25 cellular contexts compared by ENCODE assay signal in the genomic region with DNA sequence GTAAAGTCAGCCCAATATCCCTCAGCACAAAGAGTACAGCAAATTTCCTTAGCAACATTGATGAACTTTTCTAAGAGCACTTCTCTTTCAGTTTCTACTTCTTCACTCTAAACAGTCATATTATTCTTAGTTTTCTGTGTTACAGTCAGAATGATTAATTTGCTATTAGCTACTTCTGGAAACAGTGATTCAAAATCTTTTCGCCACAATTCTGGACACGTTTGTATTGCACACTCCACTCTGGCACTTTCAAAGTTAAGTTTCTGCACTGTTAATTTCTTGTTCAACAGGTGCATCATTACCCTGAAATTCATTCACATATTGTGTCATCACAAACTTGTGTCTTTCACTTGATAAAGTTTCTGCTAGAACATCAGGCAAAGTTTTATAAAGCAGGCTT.
"Had no signal": no experiment of that assay in that cellular context is flagged by ENCODE, and none has a peak within 500 bp of the region (broad histone marks: within the 10 kb centered on the region; RNA-seq: fewer than 3 reads in every experiment).

No MANE protein-coding gene starts in this region.

- H3K9me3 Mint-ChIP-seq: activated naive CD8-positive, alpha-beta T cell treated with anti-CD3 and anti-CD28 coated beads, Interleukin-2, amount 10 ng/mL, durations not matched to agents 7 days and 5 days; central memory CD8-positive, alpha-beta T cell; naive B cell; neural progenitor cell; WTC11 had no signal

- H3K4me3 ChIP-seq: left lung, neural progenitor cell, psoas muscle, right lobe of liver, smooth muscle cell, stomach, thoracic aorta had no signal

- H3K9me3 ChIP-seq: left lung, psoas muscle, right lobe of liver, stomach, thoracic aorta had no signal

- H3K4me1 ChIP-seq: neural progenitor cell had no signal

- H3K36me3 Mint-ChIP-seq: activated naive CD8-positive, alpha-beta T cell treated with anti-CD3 and anti-CD28 coated beads, Interleukin-2, amount 10 ng/mL, durations not matched to agents 7 days and 5 days; naive B cell; neural progenitor cell; WTC11 had no signal

- DNase-seq: activated CD4-positive, alpha-beta T cell treated with anti-CD3 and anti-CD28 coated beads, Interleukin-2, amount 50 U/mL, for 1 hour; activated effector memory CD4-positive, alpha-beta T cell treated with anti-CD3 and anti-CD28 coated beads, Interleukin-2, amount 50 U/mL, for 16 hours; activated naive CD8-positive, alpha-beta T cell treated with anti-CD3 and anti-CD28 coated beads, Interleukin-2, amount 10 ng/mL, durations not matched to agents 7 days and 5 days; activated T-cell treated with anti-CD3 and anti-CD28 coated beads, Interleukin-2, amount 50 U/mL, for 1 hour; anterior cingulate cortex; brain microvascular endothelial cell; cortex of kidney; effector CD4-positive, alpha-beta T cell; foreskin fibroblast; hypothalamus; kidney; left lung; mammary epithelial cell; naive B cell; psoas muscle; right lobe of liver; stimulated activated CD4-positive, alpha-beta T cell treated with anti-CD3 and anti-CD28 coated beads, Interleukin-4, amount 100 ng/mL, for 4 hours; stimulated activated CD8-positive, alpha-beta memory T cell treated with anti-CD3 and anti-CD28 coated beads, Interleukin-4, amount 100 ng/mL, for 48 hours; stomach; T-helper 2 cell had no signal

- H3K27ac ChIP-seq: brain microvascular endothelial cell, left lung, neural progenitor cell, psoas muscle, right lobe of liver, stomach, thoracic aorta had no signal

- H3K27ac Mint-ChIP-seq: activated naive CD8-positive, alpha-beta T cell treated with anti-CD3 and anti-CD28 coated beads, Interleukin-2, amount 10 ng/mL, durations not matched to agents 7 days and 5 days; naive B cell; neural progenitor cell; WTC11 had no signal

- H3K36me3 ChIP-seq: brain microvascular endothelial cell, left lung, neural progenitor cell, right lobe of liver, stomach, thoracic aorta had no signal

- H3K4me3 Mint-ChIP-seq: activated naive CD8-positive, alpha-beta T cell treated with anti-CD3 and anti-CD28 coated beads, Interleukin-2, amount 10 ng/mL, durations not matched to agents 7 days and 5 days; central memory CD8-positive, alpha-beta T cell; naive B cell; neural progenitor cell; WTC11 had no signal

- ATAC-seq: left lung, psoas muscle, WTC11 had no signal

- H3K4me1 Mint-ChIP-seq: central memory CD8-positive, alpha-beta T cell; naive B cell had no signal
